ENCODE assay signal across 29 cellular contexts in genomic region chr6:138752017-138752416, GRCh38. TPM values are rescaled to one million over a fixed set of nuclear protein-coding genes. Genes with fewer than 3 reads are reported as not detected.
A peak's percentile ranks its signal among the peaks of the same experiment; 100 is the strongest.
DNase-seq lines count a peak whose midpoint lies in the region; ATAC-seq, FAIRE-seq and TF ChIP-seq lines count a peak whose summit lies in the region.
"Had no signal": no experiment of that assay in that cellular context is flagged by ENCODE, and none has a peak within 500 bp of the region (broad histone marks: within the 10 kb centered on the region; RNA-seq: fewer than 3 reads in every experiment).

No MANE protein-coding gene starts in this region.

- no peaks in the 10 kb centered on the region for H3K79me2 ChIP-seq in OCI-LY7 (ENCODE audit: insufficient read depth, low read depth, low read length)

- H3K9me2 ChIP-seq in OCI-LY7 (ENCODE audit: insufficient read depth, low read length) = no peaks in the 10 kb centered on the region

- TF ChIP-seq CTCF in AG10803 (conservative IDR thresholded peaks at IDR 0.05; ENCODE audit: low read length) (0 out of 2 replicates have a peak, but pooled peaks have one; percentile 12), GM06990 (IDR thresholded peaks at IDR 0.05; ENCODE audit: insufficient read depth, low read length, poor library complexity, severe bottlenecking) (peak; percentile 4), OCI-LY7 (conservative IDR thresholded peaks at IDR 0.05; ENCODE audit: low read length) (peak; percentile 32; the same call in 1 of the 2 replicates), psoas muscle (IDR thresholded peaks at IDR 0.05) (no peak)

- DNase-seq in AG10803 (ENCODE audit: low read depth) (no peak), GM06990 (ENCODE audit: extremely low read depth, insufficient read length) (no peak), OCI-LY7 (ENCODE audit: low spot score) (no peak), islet precursor cell (peak; percentile 61), GM19238 (ENCODE audit: insufficient read length, low spot score) (no peak), psoas muscle (no peak), frontal cortex (ENCODE audit: low spot score in 2 of 2) (no peak), SIG-M5 treated with dmso at 0.1 percent for 504 hours (lab: John Stamatoyannopoulos, UW; ENCODE audit: unreplicated experiment) (no peak)
- DNase-seq: activated CD4-positive, alpha-beta T cell treated with anti-CD3 and anti-CD28 coated beads, Interleukin-2, amount 50 U/mL, for 1 hour; activated naive CD4-positive, alpha-beta T cell treated with anti-CD3 and anti-CD28 coated beads, Interleukin-2, amount 50 U/mL, for 16 hours; amygdala; CD8-positive, alpha-beta memory T cell; cortex of kidney; DMS79; MG63; NCI-H1436 treated with DMSO at 0.1 percent for 48 hours; NCI-H2107; NCI-H510A; RPMI8226; stomach had no signal

- H3K36me3 ChIP-seq in GM06990 (ENCODE audit: control insufficient read depth, insufficient read depth, low read length) (no peaks in the 10 kb centered on the region), OCI-LY7 (ENCODE audit: insufficient read depth, low read length) (no peaks in the 10 kb centered on the region), psoas muscle (ENCODE audit: insufficient read depth in 1 of 2, low read depth in 1 of 2) (no peaks in the 10 kb centered on the region)
- H3K36me3 ChIP-seq: MG63, prostate gland, stomach, tibial nerve had no signal

- H3K4me3 ChIP-seq in AG10803 (ENCODE audit: low read length) (no peak overlapping the region), GM06990 (replicated peaks; ENCODE audit: low read depth, low read length) (no peak overlapping the region), OCI-LY7 (ENCODE audit: low read depth, low read length, poor library complexity, severe bottlenecking) (no peak overlapping the region), psoas muscle (no peak overlapping the region)
- H3K4me3 ChIP-seq: K562, lung, MG63, prostate gland, stomach, tibial nerve had no signal

- 85 to 92% (median 89%) methylated on average over 4 of the region's 4 CpGs for WGBS in psoas muscle, 3 donors

- no peaks in the 10 kb centered on the region for H4K20me1 ChIP-seq in OCI-LY7 (ENCODE audit: insufficient read depth, low read length)

- no peak overlapping the region for H2AFZ ChIP-seq in OCI-LY7 (ENCODE audit: low read length)

- POLR2A ChIA-PET in OCI-LY7 (lab: Charles Lee) = interaction anchor here (0.5 kb wide), 1 partner anchor 46 kb away, joined by 4 read pairs; no protein-coding TSS in a partner anchor

- CTCF ChIA-PET in OCI-LY7 (lab: Charles Lee; ENCODE audit: unreplicated experiment) = no interaction called here

- H3K9me3 ChIP-seq in OCI-LY7 (ENCODE audit: low read length) = no peaks in the 10 kb centered on the region
- no peaks in the 10 kb centered on the region for H3K9me3 ChIP-seq in psoas muscle
- H3K9me3 ChIP-seq: MG63, prostate gland, stomach had no signal

- no peaks in the 10 kb centered on the region for H3K4me1 ChIP-seq in OCI-LY7 (ENCODE audit: insufficient read depth, low read length, poor library complexity, severe bottlenecking)
- no peaks in the 10 kb centered on the region for H3K4me1 ChIP-seq in psoas muscle
- H3K4me1 ChIP-seq: prostate gland, stomach, tibial nerve had no signal

- H3K27ac ChIP-seq in OCI-LY7 (ENCODE audit: low read depth, low read length, poor library complexity, severe bottlenecking) (no peak overlapping the region), psoas muscle (no peak overlapping the region)
- H3K27ac ChIP-seq: prostate gland, stomach, tibial nerve, VCaP had no signal

- H3K4me2 ChIP-seq in OCI-LY7 (ENCODE audit: low read length) = no peak overlapping the region

- ATAC-seq in psoas muscle = no peak
- ATAC-seq: K562 had no signal

- no peak for FAIRE-seq in frontal cortex (lab: Jason Lieb, UNC)
- FAIRE-seq: bronchial epithelial cell, endometrium, K562 had no signal

- no TSS peak for BruUV-seq in OCI-LY7 (replicated peaks; lab: Mats Ljungman, UMichigan)

- intact Hi-C loops in OCI-LY7 (cut with micrococcal nuclease; ENCODE audit: unreplicated experiment) = no loop called here
- intact Hi-C loops in psoas muscle (cut with DNase I) = no loop called here

- H3K27me3 ChIP-seq in GM06990 (replicated peaks; ENCODE audit: control insufficient read depth, insufficient read depth, low read length) = no peaks in the 10 kb centered on the region
- no peaks in the 10 kb centered on the region for H3K27me3 ChIP-seq in psoas muscle (ENCODE audit: insufficient read depth in 3 of 3, low read length in 2 of 3)
- H3K27me3 ChIP-seq: MG63, stomach, tibial nerve had no signal

RNA-seq across cellular contexts. Expression of gene CCDC28A, which starts 21.6 kb away (rescaled TPM):
- 11.0 and 13.5 TPM in 2 replicates for total RNA-seq in OCI-LY7 (2014; rRNA removed; shearing (Covaris generic))
- 20.9 and 22.4 TPM in 2 replicates for total RNA-seq in OCI-LY7 (2022)
- 1 to 10 TPM; 4.7 to 6.7 (median 5.3) TPM for total RNA-seq in psoas muscle
- polyA plus RNA-seq in psoas muscle = 1 to 10 TPM; 5.1 to 5.7 (median 5.6) TPM
- 8.6 TPM for total RNA-seq in frontal cortex

RNA-seq across cellular contexts. Expression of gene ECT2L, which starts 43.9 kb away (rescaled TPM):
- total RNA-seq in OCI-LY7 (2014; rRNA removed; shearing (Covaris generic)) = not detected in 2 replicates
- total RNA-seq in OCI-LY7 (2022) (not detected in 2 replicates), psoas muscle (not detected), frontal cortex (0.82 TPM)
- under 1 TPM in 1 of 3 donors, not detected in 2; under 0.01 TPM for polyA plus RNA-seq in psoas muscle
- total RNA-seq: activated T-helper 1 cell treated with anti-CD3 and anti-CD28 coated beads, Interleukin-12 subunit alpha, Interleukin-12 subunit beta, Interleukin-2, Interleukin-4 antibody, amounts not matched to agents 30 ng/mL and 10 ng/mL and 1 ng/mL, durations not matched to agents 14 hours and 24 hours and 36 hours; bronchial epithelial cell; CD8-positive, alpha-beta memory T cell; K562 had no signal
- polyA plus RNA-seq: fibroblast of lung had no signal
